13 cellular contexts compared by ENCODE assay signal in genomic region chr2:241946306-241947003, GRCh38.
"Had no signal": no experiment of that assay in that cellular context is flagged by ENCODE, and none has a peak within 500 bp of the region (broad histone marks: within the 10 kb centered on the region; RNA-seq: fewer than 3 reads in every experiment).

No MANE protein-coding gene starts in this region.

- H3K9me3 ChIP-seq: heart left ventricle, suprapubic skin had no signal

- H3K36me3 ChIP-seq: heart left ventricle, suprapubic skin had no signal

- ATAC-seq: activated CD8-positive, alpha-beta T cell treated with anti-CD3 and anti-CD28 coated beads, Interleukin-2, amount 10 ng/mL, durations not matched to agents 7 days and 5 days; activated naive CD4-positive, alpha-beta T cell treated with anti-CD3 and anti-CD28 coated beads, Interleukin-2, amount 50 U/mL, for 72 hours; heart left ventricle; naive thymus-derived CD4-positive, alpha-beta T cell had no signal

- H3K27ac ChIP-seq: heart left ventricle, suprapubic skin had no signal

- H3K4me3 ChIP-seq: heart left ventricle, lung, suprapubic skin had no signal

- DNase-seq: activated CD4-positive, alpha-beta T cell treated with anti-CD3 and anti-CD28 coated beads, Interleukin-2, amount 10 ng/mL, durations not matched to agents 24 days and 14 days; activated CD4-positive, CD25-positive, alpha-beta regulatory T cell; activated CD8-positive, alpha-beta memory T cell treated with anti-CD3 and anti-CD28 coated beads, Interleukin-2, amount 50 U/mL, for 4 hours; activated CD8-positive, alpha-beta T cell treated with anti-CD3 and anti-CD28 coated beads, Interleukin-2, amount 10 ng/mL, durations not matched to agents 7 days and 5 days; activated T-cell treated with anti-CD3 and anti-CD28 coated beads, Interleukin-2, amount 50 U/mL, for 48 hours; cerebellar nuclear complex; effector memory CD4-positive, alpha-beta T cell; heart left ventricle; naive thymus-derived CD4-positive, alpha-beta T cell; small intestine had no signal
